13 cellular contexts compared by ENCODE assay signal in the genomic region with DNA sequence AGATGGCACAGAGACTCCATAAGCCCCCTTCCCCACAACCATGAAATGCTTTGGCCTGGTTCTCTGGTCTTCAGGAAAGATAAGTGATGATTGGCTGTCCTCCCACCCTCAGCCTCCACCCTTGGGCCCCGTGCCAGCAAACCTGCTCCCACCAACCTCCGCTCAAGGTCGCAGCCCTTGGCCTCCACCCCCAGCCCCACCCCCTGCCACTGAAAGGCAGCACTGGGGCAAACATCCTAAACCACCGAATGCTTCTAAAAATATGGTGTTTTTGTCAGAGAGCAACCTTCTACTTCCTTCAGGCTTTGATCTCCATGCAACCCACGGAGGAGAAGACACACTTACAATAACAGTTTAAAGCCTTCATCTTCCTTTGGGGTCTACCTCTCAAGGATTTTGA. TPM values are rescaled to one million over a fixed set of nuclear protein-coding genes. Genes with fewer than 3 reads are reported as not detected.
DNase-seq lines count a peak whose midpoint lies in the region; ATAC-seq, FAIRE-seq and TF ChIP-seq lines count a peak whose summit lies in the region.
"Had no signal": no experiment of that assay in that cellular context is flagged by ENCODE, and none has a peak within 500 bp of the region (broad histone marks: within the 10 kb centered on the region; RNA-seq: fewer than 3 reads in every experiment).

No MANE protein-coding gene starts in this region.

- peaks cover 85% of the 10 kb centered on the region for H3K4me1 Mint-ChIP-seq in activated naive CD8-positive, alpha-beta T cell (ENCODE audit: low read depth)
- peaks cover 85% of the 10 kb centered on the region for H3K4me1 Mint-ChIP-seq in activated naive CD8-positive, alpha-beta T cell treated with anti-CD3 and anti-CD28 coated beads, Interleukin-2, amount 50 U/mL, for 24 hours
- peaks cover 69% of the 10 kb centered on the region for H3K4me1 Mint-ChIP-seq in T-helper 17 cell
- H3K4me1 Mint-ChIP-seq in central memory CD8-positive, alpha-beta T cell, result peaks cover 56% of the 10 kb centered on the region

- no peak for FAIRE-seq in pancreas (lab: Jason Lieb, UNC)

- intact Hi-C loops in pancreas (cut with DNase I), result no loop called here

- H3K4me3 ChIP-seq in BE2C (ENCODE audit: low read depth, low read length) (no peak overlapping the region), pancreas (no peak overlapping the region)
- H3K4me3 ChIP-seq: upper lobe of right lung had no signal

- H3K9me3 ChIP-seq in T-helper 17 cell (ENCODE audit: control insufficient read depth, low read length, poor library complexity, severe bottlenecking), result no peaks in the 10 kb centered on the region
- no peaks in the 10 kb centered on the region for H3K9me3 ChIP-seq in BE2C
- H3K9me3 ChIP-seq in pancreas, result no peaks in the 10 kb centered on the region
- H3K9me3 ChIP-seq: upper lobe of right lung had no signal

- H3K4me3 Mint-ChIP-seq in activated naive CD8-positive, alpha-beta T cell, result peak overlapping the region; percentile 45
- H3K4me3 Mint-ChIP-seq in activated naive CD8-positive, alpha-beta T cell treated with anti-CD3 and anti-CD28 coated beads, Interleukin-2, amount 50 U/mL, for 24 hours, result no peak overlapping the region
- peak overlapping the region; percentile 82 for H3K4me3 Mint-ChIP-seq in T-helper 17 cell
- H3K4me3 Mint-ChIP-seq in central memory CD8-positive, alpha-beta T cell, result peak overlapping the region; percentile 64

- no peak for ATAC-seq in activated naive CD8-positive, alpha-beta T cell treated with anti-CD3 and anti-CD28 coated beads, Interleukin-2, amount 50 U/mL, for 24 hours
- ATAC-seq in T-helper 17 cell (peak; percentile 46), esophagus mucosa (no peak), pancreas (no peak)
- ATAC-seq in central memory CD8-positive, alpha-beta T cell (replicated peaks; ENCODE audit: extremely low read depth, poor library complexity, severe bottlenecking), result peak; percentile 38
- ATAC-seq: upper lobe of right lung had no signal

- H3K27me3 ChIP-seq in BE2C (no peaks in the 10 kb centered on the region), pancreas (no peaks in the 10 kb centered on the region)
- H3K27me3 ChIP-seq: upper lobe of right lung had no signal

- H3K4me1 ChIP-seq in BE2C, result peaks cover 17% of the 10 kb centered on the region; the same call in 1 of the 2 replicates
- H3K4me1 ChIP-seq in pancreas, result peaks cover 0 to 10% (median 0%) of the 10 kb centered on the region in 3 donors
- H3K4me1 ChIP-seq: upper lobe of right lung had no signal

- H3K27ac Mint-ChIP-seq in activated naive CD8-positive, alpha-beta T cell, result peak overlapping the region; percentile 90
- no peak overlapping the region for H3K27ac Mint-ChIP-seq in activated naive CD8-positive, alpha-beta T cell treated with anti-CD3 and anti-CD28 coated beads, Interleukin-2, amount 50 U/mL, for 24 hours
- H3K27ac Mint-ChIP-seq in T-helper 17 cell, result peak overlapping the region; percentile 93
- peak overlapping the region; percentile 78 for H3K27ac Mint-ChIP-seq in central memory CD8-positive, alpha-beta T cell (ENCODE audit: low read depth)

- no peaks in the 10 kb centered on the region for H3K27me3 Mint-ChIP-seq in activated naive CD8-positive, alpha-beta T cell
- peaks cover 5% of the 10 kb centered on the region for H3K27me3 Mint-ChIP-seq in activated naive CD8-positive, alpha-beta T cell treated with anti-CD3 and anti-CD28 coated beads, Interleukin-2, amount 50 U/mL, for 24 hours
- H3K27me3 Mint-ChIP-seq in T-helper 17 cell, result no peaks in the 10 kb centered on the region
- no peaks in the 10 kb centered on the region for H3K27me3 Mint-ChIP-seq in central memory CD8-positive, alpha-beta T cell

- H3K9me3 Mint-ChIP-seq in activated naive CD8-positive, alpha-beta T cell (ENCODE audit: low read depth), result no peaks in the 10 kb centered on the region
- H3K9me3 Mint-ChIP-seq in activated naive CD8-positive, alpha-beta T cell treated with anti-CD3 and anti-CD28 coated beads, Interleukin-2, amount 50 U/mL, for 24 hours, result no peaks in the 10 kb centered on the region
- no peaks in the 10 kb centered on the region for H3K9me3 Mint-ChIP-seq in central memory CD8-positive, alpha-beta T cell
- H3K9me3 Mint-ChIP-seq: immature natural killer cell had no signal

- H3K36me3 Mint-ChIP-seq in activated naive CD8-positive, alpha-beta T cell, result no peaks in the 10 kb centered on the region
- peaks cover 5% of the 10 kb centered on the region for H3K36me3 Mint-ChIP-seq in activated naive CD8-positive, alpha-beta T cell treated with anti-CD3 and anti-CD28 coated beads, Interleukin-2, amount 50 U/mL, for 24 hours (ENCODE audit: low read depth)
- no peaks in the 10 kb centered on the region for H3K36me3 Mint-ChIP-seq in T-helper 17 cell (ENCODE audit: low read depth)
- peaks cover 7% of the 10 kb centered on the region for H3K36me3 Mint-ChIP-seq in central memory CD8-positive, alpha-beta T cell (ENCODE audit: insufficient read depth)
- H3K36me3 Mint-ChIP-seq: immature natural killer cell had no signal

- 39 to 40% methylated on average over 5 of the region's 5 CpGs for WGBS in pancreas, 2 donors

- no peak for DNase-seq in activated naive CD8-positive, alpha-beta T cell treated with anti-CD3 and anti-CD28 coated beads, Interleukin-2, amount 50 U/mL, for 24 hours
- no peak for DNase-seq in T-helper 17 cell
- DNase-seq in central memory CD8-positive, alpha-beta T cell (ENCODE audit: low spot score in 2 of 2), result no peak
- DNase-seq in stimulated activated naive CD4-positive, alpha-beta T cell treated with Interleukin-2 at 50 U/mL for 16 hours (lab: John Stamatoyannopoulos, UW), result peak; percentile 25
- DNase-seq in BE2C, result no peak
- DNase-seq in pancreas, result no peak
- DNase-seq: AML-193, immature natural killer cell, mesenchymal stem cell, upper lobe of right lung had no signal

- H3K36me3 ChIP-seq in BE2C, result no peaks in the 10 kb centered on the region
- no peaks in the 10 kb centered on the region for H3K36me3 ChIP-seq in pancreas
- H3K36me3 ChIP-seq: upper lobe of right lung had no signal

- H3K27ac ChIP-seq in pancreas, result no peak overlapping the region
- H3K27ac ChIP-seq: upper lobe of right lung, VCaP had no signal

- TF ChIP-seq CTCF in BE2C (IDR thresholded peaks at IDR 0.05; ENCODE audit: low read depth, low read length) (no peak), pancreas (IDR thresholded peaks at IDR 0.05) (no peak)

RNA-seq across cellular contexts. Expression of a gene that starts 24.0 kb away (rescaled TPM):
- total RNA-seq in T-helper 17 cell (100 to 1,000 TPM; 308 to 405 TPM), esophagus mucosa (4.6 TPM), pancreas (10 to 100 TPM in 1 of 6 donors, 1 to 10 TPM in 5; 5.6 to 13.1 (median 7.7) TPM)
- 3.1 TPM for polyA plus RNA-seq in BE2C (2012; ENCODE audit: insufficient read depth, insufficient read length, low read depth)
- 1 to 10 TPM; 1.9 to 4.6 TPM for polyA plus RNA-seq in pancreas

Comparison
In these comparisons a context has a peak if more than half of its experiments do, and no peak if none do; other contexts are left out.
1. ATAC-seq: peak in T-helper 17 cell (single experiment) and central memory CD8-positive, alpha-beta T cell (single experiment); none in activated naive CD8-positive, alpha-beta T cell treated with anti-CD3 and anti-CD28 coated beads, Interleukin-2, amount 50 U/mL, for 24 hours (single experiment), esophagus mucosa (single experiment) and pancreas (0 of 4).
2. RNA of a gene that starts 24.0 kb away (total RNA-seq): 308 to 405 TPM in T-helper 17 cell; 5.6 to 13.1 TPM in pancreas and 4.6 TPM in esophagus mucosa (single experiment); every median in the first group is over 10 times any median in the second.